Comparison of ENCODE assay signal across 13 cellular contexts in genomic region chr17:47844814-47845453, GRCh38. TPM values are rescaled to one million over a fixed set of nuclear protein-coding genes. Genes with fewer than 3 reads are reported as not detected.
A peak's percentile ranks its signal among the peaks of the same experiment; 100 is the strongest.
DNase-seq lines count a peak whose midpoint lies in the region; ATAC-seq and TF ChIP-seq lines count a peak whose summit lies in the region.
"Had no signal": no experiment of that assay in that cellular context is flagged by ENCODE, and none has a peak within 500 bp of the region (broad histone marks: within the 10 kb centered on the region; RNA-seq: fewer than 3 reads in every experiment).

No MANE protein-coding gene starts in this region.

- no peak overlapping the region for H3K27ac Mint-ChIP-seq in Caco-2 (ENCODE audit: unreplicated experiment)
- H3K27ac Mint-ChIP-seq: IgD-negative memory B cell, naive B cell had no signal

- TF ChIP-seq CTCF in Caco-2 (IDR thresholded peaks at IDR 0.05; ENCODE audit: insufficient read depth in 1 of 2, low read depth in 1 of 2, low read length in 1 of 2, severe bottlenecking in 1 of 2, unreplicated experiment in 1 of 2) (peak; percentile 68 to 70), VCaP (conservative IDR thresholded peaks at IDR 0.05) (peak; percentile 58), right lobe of liver (IDR thresholded peaks at IDR 0.05) (peak; percentile 9 to 22 (median 17))

- no peak for TF ChIP-seq POLR2A in right lobe of liver (IDR thresholded peaks at IDR 0.05)

- CTCF ChIA-PET in Caco-2 (lab: Charles Lee) = interaction anchor here (0.5 to 14.0 kb wide), 9 partner anchors 15 to 173 kb away, joined by 3 to 904 read pairs (median 11); partner anchors contain the start of genes CDK5RAP3 and SP2

- intact Hi-C loops in Caco-2 (cut with micrococcal nuclease; ENCODE audit: unreplicated experiment) = no loop called here
- intact Hi-C loops in right lobe of liver (cut with DNase I) = loop anchor here (5.0 to 10.0 kb wide), 2 partner anchors 47 to 170 kb away; no protein-coding TSS in a partner anchor

- H3K27ac ChIP-seq in VCaP (peak overlapping the region; percentile 79), right lobe of liver (no peak overlapping the region)

- POLR2A ChIA-PET in Caco-2 (lab: Charles Lee) = interaction anchor here (1.2 to 3.2 kb wide), 3 partner anchors 40 to 51 kb away, joined by 3 to 19 read pairs (median 18); partner anchors contain the start of gene SP2

- BruUV-seq in Caco-2 (replicated peaks; lab: Mats Ljungman, UMichigan) = no TSS peak

- H3K27me3 Mint-ChIP-seq in Caco-2 (ENCODE audit: insufficient read depth, unreplicated experiment) = no peaks in the 10 kb centered on the region

- peak overlapping the region; percentile 5 for H3K4me3 Mint-ChIP-seq in Caco-2 (ENCODE audit: unreplicated experiment)

- H3K9me3 ChIP-seq in Caco-2 = no peaks in the 10 kb centered on the region
- no peaks in the 10 kb centered on the region for H3K9me3 ChIP-seq in right lobe of liver
- H3K9me3 ChIP-seq: HAP-1 had no signal

- WGBS in right lobe of liver (ENCODE audit: insufficient coverage, low coverage, low lambda C conversion rate, missing lambda C conversion rate) = 100% methylated on average over 1 of the region's 3 CpGs

- H3K4me3 ChIP-seq in Caco-2 (ENCODE audit: low read depth, low read length) (no peak overlapping the region), right lobe of liver (no peak overlapping the region)
- H3K4me3 ChIP-seq: HAP-1 had no signal

- H3K36me3 ChIP-seq in Caco-2 (ENCODE audit: control insufficient read depth, insufficient read depth, low read length) (peaks cover 1% of the 10 kb centered on the region; the same call in 1 of the 2 replicates), right lobe of liver (no peaks in the 10 kb centered on the region)
- H3K36me3 ChIP-seq: HAP-1 had no signal

- H3K36me3 Mint-ChIP-seq in Caco-2 (ENCODE audit: insufficient read depth, unreplicated experiment) = peaks cover 29% of the 10 kb centered on the region
- H3K36me3 Mint-ChIP-seq: naive B cell had no signal

- DNase-seq in Caco-2 (no peak), HT-29 (ENCODE audit: low spot score) (peak; percentile 32), right lobe of liver (no peak), dedifferentiated amniotic fluid mesenchymal stem cell (ENCODE audit: extremely low spot score) (no peak), hypothalamus (lab: John Stamatoyannopoulos, UW) (no peak)
- no peak for DNase-seq in stimulated activated naive CD4-positive, alpha-beta T cell (lab: John Stamatoyannopoulos, UW)
- DNase-seq: naive B cell had no signal

- H3K4me1 ChIP-seq in Caco-2 (peaks cover 47% of the 10 kb centered on the region), right lobe of liver (peaks cover 0 to 25% (median 10%) of the 10 kb centered on the region in 4 donors)

- ATAC-seq in right lobe of liver (no peak), GM21390 (IDR thresholded peaks at IDR 0.05; ENCODE audit: unreplicated experiment) (no peak)
- ATAC-seq: esophagus mucosa, Right ventricle myocardium inferior had no signal

- H3K27me3 ChIP-seq in Caco-2 (replicated peaks; ENCODE audit: control insufficient read depth, insufficient read depth, low read length) = no peaks in the 10 kb centered on the region
- H3K27me3 ChIP-seq in right lobe of liver = peaks cover 0 to 14% of the 10 kb centered on the region in 2 donors

- H3K4me1 Mint-ChIP-seq in Caco-2 (ENCODE audit: low read depth, unreplicated experiment) = peaks cover 49% of the 10 kb centered on the region

- no peaks in the 10 kb centered on the region for H3K9me3 Mint-ChIP-seq in Caco-2 (ENCODE audit: unreplicated experiment)
- H3K9me3 Mint-ChIP-seq: IgD-negative memory B cell, naive B cell had no signal

RNA-seq across cellular contexts. Expression of gene SCRN2, which starts 3.9 kb away (rescaled TPM):
- total RNA-seq in Caco-2 (2022) (73.6 and 80.8 TPM in 2 replicates), right lobe of liver (10 to 100 TPM; 18.1 to 25.7 (median 19.6) TPM)
- 27.3 and 29.2 TPM in 2 replicates for total RNA-seq in HT-29 (2014; rRNA removed; shearing (Covaris generic))

RNA-seq across cellular contexts. Expression of gene SP6, which starts 6.0 kb away (rescaled TPM):
- total RNA-seq in Caco-2 (2022) (20.6 and 25.0 TPM in 2 replicates), right lobe of liver (under 1 TPM in 3 of 6 experiments, not detected in 3; 0.09 to 0.12 (median 0.11) TPM)
- total RNA-seq in HT-29 (2014; rRNA removed; shearing (Covaris generic)) = 11.2 and 12.5 TPM in 2 replicates

RNA-seq across cellular contexts. Expression of gene LRRC46, which starts 13.5 kb away (rescaled TPM):
- total RNA-seq in Caco-2 (2022) = 1.4 and 2.3 TPM in 2 replicates
- total RNA-seq in HT-29 (2014; rRNA removed; shearing (Covaris generic)) = 0.10 TPM in 1 of 2 replicates, not detected in the other
- under 1 TPM; 0.12 to 0.44 (median 0.35) TPM for total RNA-seq in right lobe of liver

RNA-seq across cellular contexts. Expression of gene MRPL10, which starts 13.6 kb away (rescaled TPM):
- total RNA-seq in Caco-2 (2022) (159 and 162 TPM in 2 replicates), right lobe of liver (10 to 100 TPM; 14.4 to 26.1 (median 16.3) TPM)
- 47.6 and 52.9 TPM in 2 replicates for total RNA-seq in HT-29 (2014; rRNA removed; shearing (Covaris generic))

RNA-seq across cellular contexts. Expression of gene OSBPL7, which starts 23.3 kb away (rescaled TPM):
- total RNA-seq in Caco-2 (2022) (46.8 and 48.3 TPM in 2 replicates), right lobe of liver (1 to 10 TPM in 5 of 6 experiments, under 1 TPM in 1; 0.62 to 2.2 (median 1.4) TPM)
- 18.7 and 21.6 TPM in 2 replicates for total RNA-seq in HT-29 (2014; rRNA removed; shearing (Covaris generic))

Comparison
In these comparisons a context has a peak if more than half of its experiments do, and no peak if none do; other contexts are left out.
1. CTCF ChIP-seq: peak in every context shown above with its lines; median percentile 69 in Caco-2; 58 in VCaP; 17 in right lobe of liver.
2. RNA of gene SP6, which starts 6.0 kb away (total RNA-seq): 20.6 to 25.0 TPM in Caco-2 and 11.2 to 12.5 TPM in HT-29; 0.09 to 0.12 TPM in right lobe of liver; every median in the first group is over 10 times any median in the second.